ENCODE assay signal across 1 cellular context in the genomic region with DNA sequence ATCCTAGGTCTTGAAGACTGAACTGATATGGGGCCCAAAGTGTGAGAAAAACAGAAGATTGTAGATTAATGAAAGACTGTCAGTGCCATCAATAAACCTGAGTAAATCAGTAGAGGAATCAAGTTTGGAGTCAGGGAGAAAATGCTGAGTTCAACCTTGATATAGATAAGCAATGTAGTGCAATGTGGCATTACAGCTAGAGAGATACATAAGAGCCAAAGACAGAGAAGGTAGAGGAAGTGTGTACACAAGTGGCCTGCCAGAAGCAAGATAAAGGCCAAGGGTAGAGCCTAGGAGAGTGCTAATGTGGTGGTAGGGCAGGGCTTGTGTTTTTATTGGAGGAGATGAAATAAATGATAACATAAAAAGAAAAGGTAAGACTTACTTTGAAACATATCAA.
TF ChIP-seq lines count a peak whose summit lies in the region.

No MANE protein-coding gene starts in this region.

TF ChIP-seq in K562, 482 proteins besides CTCF, POLR2A, EP300 and RAD21 (continued from another document and continues in another):
- TF ChIP-seq NBN (IDR thresholded peaks at IDR 0.05; ENCODE audit: low read depth) (0 out of 2 replicates have a peak, but pooled peaks have one; percentile 50), FOXK2 (conservative IDR thresholded peaks at IDR 0.05 in 1 of 2, IDR thresholded peaks at IDR 0.05 in 1 of 2; ENCODE audit: low read depth in 2 of 2) (peak; percentile 42 to 44; a peak in 1 of 4 replicates), HDAC1 (IDR thresholded peaks at IDR 0.05) (peak in 1 of 2 experiments; percentile 62; a peak in 1 of 4 replicates), MTA1 (IDR thresholded peaks at IDR 0.05; ENCODE audit: borderline replicate concordance) (no peak), BDP1 (IDR thresholded peaks at IDR 0.05; ENCODE audit: insufficient read depth, insufficient read length) (no peak), NFE2 (IDR thresholded peaks at IDR 0.05; ENCODE audit: low read depth) (peak; percentile 74), CTBP1 (IDR thresholded peaks at IDR 0.05; ENCODE audit: borderline replicate concordance) (peak; percentile 36; the same call in 1 of the 2 replicates), CBFA2T3 (IDR thresholded peaks at IDR 0.05) (peak; percentile 93), ATF7 (IDR thresholded peaks at IDR 0.05) (0 out of 2 replicates have a peak, but pooled peaks have one; percentile 22), CBFA2T2 (conservative IDR thresholded peaks at IDR 0.05) (peak; percentile 87), TCF3 (CRISPR knock-in tag; IDR thresholded peaks at IDR 0.05) (peak; percentile 81), GATA2 (CRISPR knock-in tag; IDR thresholded peaks at IDR 0.05) (peak; percentile 34; the same call in 1 of the 2 replicates), BCOR (IDR thresholded peaks at IDR 0.05) (0 out of 2 replicates have a peak, but pooled peaks have one; percentile 21), ZNF586 (CRISPR knock-in tag; conservative IDR thresholded peaks at IDR 0.05) (no peak), RCOR1 (IDR thresholded peaks at IDR 0.05; ENCODE audit: borderline replicate concordance in 1 of 2, low read depth in 2 of 2, low read length in 2 of 2) (peak in 1 of 2 experiments; percentile 87; a peak in 2 of 4 replicates), HCFC1 (IDR thresholded peaks at IDR 0.05; ENCODE audit: low read depth, low read length) (no peak), PHTF2 (CRISPR knock-in tag; IDR thresholded peaks at IDR 0.05) (no peak), FOXA1 (IDR thresholded peaks at IDR 0.05; ENCODE audit: borderline replicate concordance) (peak; percentile 76), STAT5A (IDR thresholded peaks at IDR 0.05; ENCODE audit: borderline replicate concordance, low read length) (peak; percentile 20; the same call in 1 of the 2 replicates), HOXB6 (CRISPR knock-in tag; IDR thresholded peaks at IDR 0.05; ENCODE audit: borderline replicate concordance) (no peak), LEF1 (IDR thresholded peaks at IDR 0.05) (peak; percentile 43; the same call in 1 of the 2 replicates), MAFF (IDR thresholded peaks at IDR 0.05; ENCODE audit: low read length) (peak; percentile 33; the same call in 1 of the 2 replicates), KLF16 (IDR thresholded peaks at IDR 0.05) (0 out of 2 replicates have a peak, but pooled peaks have one; percentile 51), SMARCE1 (IDR thresholded peaks at IDR 0.05) (peak; percentile 87), MTA2 (IDR thresholded peaks at IDR 0.05; ENCODE audit: low read depth) (peak; percentile 88), NCOR1 (IDR thresholded peaks at IDR 0.05) (peak; percentile 84), SMARCA4 (IDR thresholded peaks at IDR 0.05) (peak; percentile 96), SMARCC2 (IDR thresholded peaks at IDR 0.05; ENCODE audit: low read depth) (peak; percentile 86), DPF2 (IDR thresholded peaks at IDR 0.05) (peak; percentile 96), FOXM1 (IDR thresholded peaks at IDR 0.05; ENCODE audit: low read depth) (peak; percentile 74), FOXM1 (CRISPR knock-in tag; IDR thresholded peaks at IDR 0.05; ENCODE audit: low read depth) (no peak), TEAD4 (IDR thresholded peaks at IDR 0.05; ENCODE audit: low read length) (peak; percentile 90), TEAD4 (CRISPR knock-in tag; IDR thresholded peaks at IDR 0.05; ENCODE audit: borderline replicate concordance) (no peak), EHMT2 (IDR thresholded peaks at IDR 0.05) (peak; percentile 27; the same call in 1 of the 2 replicates), PML (IDR thresholded peaks at IDR 0.05; ENCODE audit: low read length) (peak; percentile 47; the same call in 1 of the 2 replicates), NFIC (IDR thresholded peaks at IDR 0.05) (peak; percentile 72), MEIS2 (IDR thresholded peaks at IDR 0.05; ENCODE audit: partially characterized antibody) (peak; percentile 11), HDAC2 (IDR thresholded peaks at IDR 0.05) (peak; percentile 89)
- TF ChIP-seq, protein P1, sequence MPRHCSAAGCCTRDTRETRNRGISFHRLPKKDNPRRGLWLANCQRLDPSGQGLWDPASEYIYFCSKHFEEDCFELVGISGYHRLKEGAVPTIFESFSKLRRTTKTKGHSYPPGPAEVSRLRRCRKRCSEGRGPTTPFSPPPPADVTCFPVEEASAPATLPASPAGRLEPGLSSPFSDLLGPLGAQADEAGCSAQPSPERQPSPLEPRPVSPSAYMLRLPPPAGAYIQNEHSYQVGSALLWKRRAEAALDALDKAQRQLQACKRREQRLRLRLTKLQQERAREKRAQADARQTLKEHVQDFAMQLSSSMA (CRISPR knock-in tag; IDR thresholded peaks at IDR 0.05): no peak
- TF ChIP-seq, protein P2, sequence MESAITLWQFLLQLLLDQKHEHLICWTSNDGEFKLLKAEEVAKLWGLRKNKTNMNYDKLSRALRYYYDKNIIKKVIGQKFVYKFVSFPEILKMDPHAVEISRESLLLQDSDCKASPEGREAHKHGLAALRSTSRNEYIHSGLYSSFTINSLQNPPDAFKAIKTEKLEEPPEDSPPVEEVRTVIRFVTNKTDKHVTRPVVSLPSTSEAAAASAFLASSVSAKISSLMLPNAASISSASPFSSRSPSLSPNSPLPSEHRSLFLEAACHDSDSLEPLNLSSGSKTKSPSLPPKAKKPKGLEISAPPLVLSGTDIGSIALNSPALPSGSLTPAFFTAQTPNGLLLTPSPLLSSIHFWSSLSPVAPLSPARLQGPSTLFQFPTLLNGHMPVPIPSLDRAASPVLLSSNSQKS (CRISPR knock-in tag; IDR thresholded peaks at IDR 0.05): no peak
- TF ChIP-seq, protein P3, sequence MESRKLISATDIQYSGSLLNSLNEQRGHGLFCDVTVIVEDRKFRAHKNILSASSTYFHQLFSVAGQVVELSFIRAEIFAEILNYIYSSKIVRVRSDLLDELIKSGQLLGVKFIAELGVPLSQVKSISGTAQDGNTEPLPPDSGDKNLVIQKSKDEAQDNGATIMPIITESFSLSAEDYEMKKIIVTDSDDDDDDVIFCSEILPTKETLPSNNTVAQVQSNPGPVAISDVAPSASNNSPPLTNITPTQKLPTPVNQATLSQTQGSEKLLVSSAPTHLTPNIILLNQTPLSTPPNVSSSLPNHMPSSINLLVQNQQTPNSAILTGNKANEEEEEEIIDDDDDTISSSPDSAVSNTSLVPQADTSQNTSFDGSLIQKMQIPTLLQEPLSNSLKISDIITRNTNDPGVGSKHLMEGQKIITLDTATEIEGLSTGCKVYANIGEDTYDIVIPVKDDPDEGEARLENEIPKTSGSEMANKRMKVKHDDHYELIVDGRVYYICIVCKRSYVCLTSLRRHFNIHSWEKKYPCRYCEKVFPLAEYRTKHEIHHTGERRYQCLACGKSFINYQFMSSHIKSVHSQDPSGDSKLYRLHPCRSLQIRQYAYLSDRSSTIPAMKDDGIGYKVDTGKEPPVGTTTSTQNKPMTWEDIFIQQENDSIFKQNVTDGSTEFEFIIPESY (CRISPR knock-in tag; IDR thresholded peaks at IDR 0.05): no peak
- TF ChIP-seq, protein P4, sequence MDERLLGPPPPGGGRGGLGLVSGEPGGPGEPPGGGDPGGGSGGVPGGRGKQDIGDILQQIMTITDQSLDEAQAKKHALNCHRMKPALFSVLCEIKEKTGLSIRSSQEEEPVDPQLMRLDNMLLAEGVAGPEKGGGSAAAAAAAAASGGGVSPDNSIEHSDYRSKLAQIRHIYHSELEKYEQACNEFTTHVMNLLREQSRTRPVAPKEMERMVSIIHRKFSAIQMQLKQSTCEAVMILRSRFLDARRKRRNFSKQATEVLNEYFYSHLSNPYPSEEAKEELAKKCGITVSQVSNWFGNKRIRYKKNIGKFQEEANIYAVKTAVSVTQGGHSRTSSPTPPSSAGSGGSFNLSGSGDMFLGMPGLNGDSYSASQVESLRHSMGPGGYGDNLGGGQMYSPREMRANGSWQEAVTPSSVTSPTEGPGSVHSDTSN (CRISPR knock-in tag; IDR thresholded peaks at IDR 0.05; ENCODE audit: low read depth): no peak
- TF ChIP-seq, protein P4 (tag; conservative IDR thresholded peaks at IDR 0.05; ENCODE audit: low read depth): peak; percentile 57
- TF ChIP-seq, protein P5, sequence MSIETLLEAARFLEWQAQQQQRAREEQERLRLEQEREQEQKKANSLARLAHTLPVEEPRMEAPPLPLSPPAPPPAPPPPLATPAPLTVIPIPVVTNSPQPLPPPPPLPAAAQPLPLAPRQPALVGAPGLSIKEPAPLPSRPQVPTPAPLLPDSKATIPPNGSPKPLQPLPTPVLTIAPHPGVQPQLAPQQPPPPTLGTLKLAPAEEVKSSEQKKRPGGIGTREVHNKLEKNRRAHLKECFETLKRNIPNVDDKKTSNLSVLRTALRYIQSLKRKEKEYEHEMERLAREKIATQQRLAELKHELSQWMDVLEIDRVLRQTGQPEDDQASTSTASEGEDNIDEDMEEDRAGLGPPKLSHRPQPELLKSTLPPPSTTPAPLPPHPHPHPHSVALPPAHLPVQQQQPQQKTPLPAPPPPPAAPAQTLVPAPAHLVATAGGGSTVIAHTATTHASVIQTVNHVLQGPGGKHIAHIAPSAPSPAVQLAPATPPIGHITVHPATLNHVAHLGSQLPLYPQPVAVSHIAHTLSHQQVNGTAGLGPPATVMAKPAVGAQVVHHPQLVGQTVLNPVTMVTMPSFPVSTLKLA (conservative IDR thresholded peaks at IDR 0.05): 0 out of 4 replicates have a peak, but pooled peaks of 1 of the 2 experiments have one; percentile 28
- TF ChIP-seq, protein P6, sequence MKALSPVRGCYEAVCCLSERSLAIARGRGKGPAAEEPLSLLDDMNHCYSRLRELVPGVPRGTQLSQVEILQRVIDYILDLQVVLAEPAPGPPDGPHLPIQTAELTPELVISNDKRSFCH (CRISPR knock-in tag; IDR thresholded peaks at IDR 0.05): no peak
- TF ChIP-seq, protein P6 (tag; IDR thresholded peaks at IDR 0.05): no peak
- TF ChIP-seq, protein P7, sequence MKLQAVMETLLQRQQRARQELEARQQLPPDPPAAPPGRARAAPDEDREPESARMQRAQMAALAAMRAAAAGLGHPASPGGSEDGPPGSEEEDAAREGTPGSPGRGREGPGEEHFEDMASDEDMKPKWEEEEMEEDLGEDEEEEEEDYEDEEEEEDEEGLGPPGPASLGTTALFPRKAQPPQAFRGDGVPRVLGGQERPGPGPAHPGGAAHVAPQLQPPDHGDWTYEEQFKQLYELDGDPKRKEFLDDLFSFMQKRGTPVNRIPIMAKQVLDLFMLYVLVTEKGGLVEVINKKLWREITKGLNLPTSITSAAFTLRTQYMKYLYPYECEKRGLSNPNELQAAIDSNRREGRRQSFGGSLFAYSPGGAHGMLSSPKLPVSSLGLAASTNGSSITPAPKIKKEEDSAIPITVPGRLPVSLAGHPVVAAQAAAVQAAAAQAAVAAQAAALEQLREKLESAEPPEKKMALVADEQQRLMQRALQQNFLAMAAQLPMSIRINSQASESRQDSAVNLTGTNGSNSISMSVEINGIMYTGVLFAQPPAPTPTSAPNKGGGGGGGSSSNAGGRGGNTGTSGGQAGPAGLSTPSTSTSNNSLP (IDR thresholded peaks at IDR 0.05; ENCODE audit: borderline replicate concordance, low read depth, low read length): peak; percentile 36; the same call in 1 of the 2 replicates
- TF ChIP-seq, protein P8, sequence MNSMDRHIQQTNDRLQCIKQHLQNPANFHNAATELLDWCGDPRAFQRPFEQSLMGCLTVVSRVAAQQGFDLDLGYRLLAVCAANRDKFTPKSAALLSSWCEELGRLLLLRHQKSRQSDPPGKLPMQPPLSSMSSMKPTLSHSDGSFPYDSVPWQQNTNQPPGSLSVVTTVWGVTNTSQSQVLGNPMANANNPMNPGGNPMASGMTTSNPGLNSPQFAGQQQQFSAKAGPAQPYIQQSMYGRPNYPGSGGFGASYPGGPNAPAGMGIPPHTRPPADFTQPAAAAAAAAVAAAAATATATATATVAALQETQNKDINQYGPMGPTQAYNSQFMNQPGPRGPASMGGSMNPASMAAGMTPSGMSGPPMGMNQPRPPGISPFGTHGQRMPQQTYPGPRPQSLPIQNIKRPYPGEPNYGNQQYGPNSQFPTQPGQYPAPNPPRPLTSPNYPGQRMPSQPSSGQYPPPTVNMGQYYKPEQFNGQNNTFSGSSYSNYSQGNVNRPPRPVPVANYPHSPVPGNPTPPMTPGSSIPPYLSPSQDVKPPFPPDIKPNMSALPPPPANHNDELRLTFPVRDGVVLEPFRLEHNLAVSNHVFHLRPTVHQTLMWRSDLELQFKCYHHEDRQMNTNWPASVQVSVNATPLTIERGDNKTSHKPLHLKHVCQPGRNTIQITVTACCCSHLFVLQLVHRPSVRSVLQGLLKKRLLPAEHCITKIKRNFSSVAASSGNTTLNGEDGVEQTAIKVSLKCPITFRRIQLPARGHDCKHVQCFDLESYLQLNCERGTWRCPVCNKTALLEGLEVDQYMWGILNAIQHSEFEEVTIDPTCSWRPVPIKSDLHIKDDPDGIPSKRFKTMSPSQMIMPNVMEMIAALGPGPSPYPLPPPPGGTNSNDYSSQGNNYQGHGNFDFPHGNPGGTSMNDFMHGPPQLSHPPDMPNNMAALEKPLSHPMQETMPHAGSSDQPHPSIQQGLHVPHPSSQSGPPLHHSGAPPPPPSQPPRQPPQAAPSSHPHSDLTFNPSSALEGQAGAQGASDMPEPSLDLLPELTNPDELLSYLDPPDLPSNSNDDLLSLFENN (IDR thresholded peaks at IDR 0.05; ENCODE audit: low read depth in 2 of 2, low read length in 2 of 2): peak in 1 of 2 experiments; percentile 72; a peak in 1 of 4 replicates
- TF ChIP-seq, protein P9, sequence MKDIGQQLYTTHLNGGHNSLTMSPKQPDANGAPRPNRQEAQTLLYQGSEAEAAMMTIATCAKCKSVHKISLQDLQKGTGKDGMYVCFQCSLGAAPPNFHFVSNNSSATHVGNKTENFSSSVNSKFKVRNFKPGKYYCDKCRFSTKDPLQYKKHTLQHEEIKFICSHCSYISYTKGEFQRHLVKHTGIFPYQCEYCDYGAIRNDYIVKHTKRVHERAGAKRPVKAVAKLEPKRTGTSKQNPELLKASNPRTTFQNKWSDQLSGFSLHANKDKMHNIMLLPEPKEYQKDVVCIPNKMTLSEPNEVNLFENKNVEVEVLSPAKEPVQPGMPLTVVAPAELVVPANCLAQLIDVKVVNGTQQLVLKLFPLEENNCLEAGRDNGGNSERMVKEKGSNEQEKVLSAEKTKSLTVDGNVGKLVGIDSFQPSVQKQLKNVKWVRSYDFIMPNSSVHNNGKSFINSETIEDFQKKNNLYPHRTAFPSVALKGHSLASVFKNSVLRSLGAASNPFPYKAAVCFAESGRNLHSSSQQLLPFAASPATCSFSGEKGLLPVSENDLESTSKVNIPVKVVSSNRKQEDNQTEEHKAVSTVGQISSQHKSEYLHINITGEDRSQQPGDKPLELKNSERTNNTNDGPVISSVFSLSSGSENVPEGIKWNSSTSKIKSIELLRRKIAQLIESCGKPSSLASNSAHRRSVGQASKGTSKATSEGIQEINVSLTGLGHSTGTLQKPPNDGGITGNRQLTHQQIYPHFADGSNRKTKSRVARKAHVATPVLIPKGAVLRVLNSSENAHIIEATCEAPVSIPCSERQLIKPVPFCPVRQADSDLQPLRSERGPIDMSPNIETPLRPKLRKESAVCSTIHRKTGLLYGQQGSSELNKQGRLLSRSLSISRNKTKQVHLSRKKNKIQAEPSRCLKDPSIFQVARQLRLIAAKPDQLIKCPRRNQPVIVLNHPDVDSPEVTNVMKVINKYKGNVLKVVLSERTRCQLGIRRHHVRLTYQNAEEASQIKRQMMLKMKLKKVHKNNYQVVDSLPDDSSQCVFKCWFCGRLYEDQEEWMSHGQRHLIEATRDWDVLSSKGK (CRISPR knock-in tag; IDR thresholded peaks at IDR 0.05): no peak
